ENCODE assay signal across 8 cellular contexts in the genomic region with DNA sequence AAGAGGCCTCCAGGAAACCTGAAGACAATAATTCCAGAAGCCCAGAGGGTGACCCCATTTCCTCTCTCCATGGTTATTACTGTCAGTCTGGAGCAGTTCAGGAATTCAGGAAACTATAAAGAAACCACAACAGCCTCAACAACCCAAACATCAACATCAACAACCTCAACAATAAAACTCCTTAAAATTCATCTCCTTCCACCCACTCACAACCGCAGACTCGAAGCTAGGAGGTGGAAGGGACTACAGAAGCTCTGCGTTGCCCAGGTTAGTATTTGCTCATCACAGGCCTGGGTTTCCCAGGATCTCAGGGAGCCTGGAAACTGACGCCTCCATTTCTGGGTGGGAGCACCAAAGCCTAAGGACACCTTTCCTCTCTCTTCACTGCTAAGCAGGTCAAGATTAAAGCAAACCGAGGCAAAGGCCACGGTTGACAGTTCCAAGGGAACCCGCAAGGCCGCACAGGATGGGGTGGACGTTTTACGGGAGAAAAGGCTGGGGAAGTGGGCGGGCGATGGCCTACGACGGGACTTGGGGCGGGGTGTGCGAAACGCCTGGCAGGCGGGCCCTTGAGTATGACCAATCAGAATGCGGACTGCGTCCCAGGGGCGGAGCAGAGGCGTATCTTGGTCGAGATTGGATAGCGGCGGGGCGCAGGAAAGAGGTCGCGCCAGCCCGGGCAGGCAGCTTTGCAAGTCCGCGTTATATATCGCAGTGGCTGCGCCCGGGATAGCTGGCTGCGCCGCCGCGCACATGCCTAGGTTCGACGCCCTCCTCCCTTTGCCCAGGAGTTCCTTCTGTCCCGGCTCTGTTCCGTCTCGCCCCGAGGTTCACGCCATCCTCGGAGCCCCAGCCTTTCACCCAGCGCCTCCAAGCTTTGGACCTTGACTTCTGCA. TPM values are rescaled to one million over a fixed set of nuclear protein-coding genes. Genes with fewer than 3 reads are reported as not detected.
DNase-seq lines count a peak whose midpoint lies in the region; ATAC-seq, FAIRE-seq and TF ChIP-seq lines count a peak whose summit lies in the region.

A gene with protein sequence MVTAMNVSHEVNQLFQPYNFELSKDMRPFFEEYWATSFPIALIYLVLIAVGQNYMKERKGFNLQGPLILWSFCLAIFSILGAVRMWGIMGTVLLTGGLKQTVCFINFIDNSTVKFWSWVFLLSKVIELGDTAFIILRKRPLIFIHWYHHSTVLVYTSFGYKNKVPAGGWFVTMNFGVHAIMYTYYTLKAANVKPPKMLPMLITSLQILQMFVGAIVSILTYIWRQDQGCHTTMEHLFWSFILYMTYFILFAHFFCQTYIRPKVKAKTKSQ (plus strand): TSS at position 654 of the 896 bp plus-strand sequence. CDS start 250 bp downstream, outside the sequence.

- in situ Hi-C loops in HepG2 (cut with HindIII; ENCODE audit: extremely low pct_ligation_motif_present, low pct_unique_long_range_greater_than_20kb), result loop anchor here (5.0 kb wide), 1 partner anchor 126 kb away; no protein-coding TSS in a partner anchor

- CTCF ChIA-PET in HepG2 (lab: Yijun Ruan, JAX; ENCODE audit: low intra/inter-chr PET ratio, low total read pairs), result no interaction called here

- ATAC-seq in GM18505 (IDR thresholded peaks at IDR 0.05; ENCODE audit: unreplicated experiment) (peak; percentile 67), HG02973 (IDR thresholded peaks at IDR 0.05; ENCODE audit: unreplicated experiment) (peak; percentile 85), HepG2 (peak; percentile 93)

- 3% methylated on average over 12 of the region's 47 CpGs for WGBS in HepG2 (ENCODE audit: low lambda C conversion rate)

- peaks cover 41% of the 10 kb centered on the region for H3K4me1 Mint-ChIP-seq in dendritic cell treated with granulocyte-macrophage colony-stimulating factor and Interleukin-4, amounts not matched to agents 40 ng/mL and 50 ng/mL, for 4 days (ENCODE audit: low read depth)

- H3K79me2 ChIP-seq in HepG2 (ENCODE audit: insufficient read depth, low read length), result no peaks in the 10 kb centered on the region

- TF ChIP-seq CTCF in HepG2 (CRISPR knock-in tag; IDR thresholded peaks at IDR 0.05), result no peak

- H3K4me3 Mint-ChIP-seq in dendritic cell treated with granulocyte-macrophage colony-stimulating factor and Interleukin-4, amounts not matched to agents 40 ng/mL and 50 ng/mL, for 4 days, result peak within 1 kb of the TSS; percentile 83

- H3K4me1 ChIP-seq in HepG2 (ENCODE audit: insufficient read depth, low read length), result peaks cover 31% of the 10 kb centered on the region

- TF ChIP-seq POLR2A in GM18505 (IDR thresholded peaks at IDR 0.05; ENCODE audit: borderline replicate concordance, extremely low read depth, insufficient read depth, insufficient read length), result no peak
- TF ChIP-seq POLR2A in HepG2 (IDR thresholded peaks at IDR 0.05; ENCODE audit: insufficient read depth in 1 of 2, low read depth in 2 of 2, low read length in 2 of 2), result no peak; a peak in 1 of 4 replicates

- no peaks in the 10 kb centered on the region for H3K36me3 Mint-ChIP-seq in dendritic cell treated with granulocyte-macrophage colony-stimulating factor and Interleukin-4, amounts not matched to agents 40 ng/mL and 50 ng/mL, for 4 days (ENCODE audit: low read depth)

- peak; percentile 88 for DNase-seq in NCI-H2227 treated with DMSO at 0.1 percent for 48 hours (lab: John Stamatoyannopoulos, UW)
- DNase-seq in activated CD4-positive, alpha-beta T cell treated with anti-CD3 and anti-CD28 coated beads, Interleukin-2, amount 50 U/mL, for 4 hours, result peak; percentile 78 to 81
- peak; percentile 90 for DNase-seq in HepG2 (ENCODE audit: low spot score)
- peak; percentile 82 to 87 for DNase-seq in stimulated activated CD4-positive, alpha-beta T cell treated with anti-CD3 and anti-CD28 coated beads, Interleukin-2, amount 100 ng/mL, for 24 hours
- DNase-seq in NCI-H1436 (lab: John Stamatoyannopoulos, UW), result no peak

- intact Hi-C loops in dendritic cell treated with granulocyte-macrophage colony-stimulating factor and Interleukin-4, amounts not matched to agents 40 ng/mL and 50 ng/mL, for 4 days (cut with micrococcal nuclease), result loop anchor here (5.0 kb wide), 2 partner anchors 59 to 171 kb away; a partner anchor contains a TSS
- intact Hi-C loops in HepG2 (cut with micrococcal nuclease; ENCODE audit: unreplicated experiment), result loop anchor here (2.0 kb wide), 1 partner anchor 57 kb away; no protein-coding TSS in a partner anchor

- POLR2A ChIA-PET in HepG2 (lab: Yijun Ruan, JAX), result interaction anchor here (1.0 to 1.9 kb wide), 4 partner anchors 19 to 437 kb away, joined by 3 to 7 read pairs (median 4); a partner anchor contains a TSS

- peak within 1 kb of the TSS; percentile 98 for H3K4me2 ChIP-seq in HepG2 (ENCODE audit: low read depth, low read length)

- H3K27ac Mint-ChIP-seq in dendritic cell treated with granulocyte-macrophage colony-stimulating factor and Interleukin-4, amounts not matched to agents 40 ng/mL and 50 ng/mL, for 4 days, result peak within 1 kb of the TSS; percentile 57

- TF ChIP-seq RAD21 in HepG2 (CRISPR knock-in tag; IDR thresholded peaks at IDR 0.05), result peak; percentile 20

- no TSS peak for BruUV-seq in HepG2 (replicated peaks; lab: Mats Ljungman, UMichigan)

- no peaks in the 10 kb centered on the region for H3K9me3 Mint-ChIP-seq in dendritic cell treated with granulocyte-macrophage colony-stimulating factor and Interleukin-4, amounts not matched to agents 40 ng/mL and 50 ng/mL, for 4 days

- peak within 1 kb of the TSS; percentile 98 for H2AFZ ChIP-seq in HepG2 (ENCODE audit: low read length)

- no peaks in the 10 kb centered on the region for H3K9me3 ChIP-seq in HepG2 (ENCODE audit: low read length)

- H3K9ac ChIP-seq in HepG2 (ENCODE audit: insufficient read depth, low read depth, low read length), result peak within 1 kb of the TSS; percentile 66

- H3K27me3 Mint-ChIP-seq in dendritic cell treated with granulocyte-macrophage colony-stimulating factor and Interleukin-4, amounts not matched to agents 40 ng/mL and 50 ng/mL, for 4 days, result peaks cover 37% of the 10 kb centered on the region

- H3K4me3 ChIP-seq in HepG2 (replicated peaks in 1 of 3; ENCODE audit: insufficient read depth in 1 of 3, low read depth in 2 of 3, low read length in 3 of 3), result peak within 1 kb of the TSS; percentile 46 to 72 (median 59)

- H3K27ac ChIP-seq in HepG2 (ENCODE audit: extremely low read length, insufficient read depth, low read length), result no peak within 1 kb of the TSS

- peak; percentile 87 for FAIRE-seq in HepG2 (lab: Jason Lieb, UNC)

- TF ChIP-seq EP300 in HepG2 (IDR thresholded peaks at IDR 0.05; ENCODE audit: low read depth in 2 of 2, low read length in 2 of 2) (no peak), HepG2 (CRISPR knock-in tag; IDR thresholded peaks at IDR 0.05; ENCODE audit: borderline replicate concordance) (no peak)

- no peaks in the 10 kb centered on the region for H4K20me1 ChIP-seq in HepG2 (ENCODE audit: insufficient read depth, low read length)

- no peaks in the 10 kb centered on the region for H3K36me3 ChIP-seq in HepG2 (replicated peaks in 1 of 2; ENCODE audit: control insufficient read depth in 1 of 2, insufficient read depth in 2 of 2, low read length in 2 of 2)

- peaks cover 0 to 31% of the 10 kb centered on the region in 2 experiments; a peak in 3 of 5 replicates for H3K27me3 ChIP-seq in HepG2 (ENCODE audit: control insufficient read depth in 1 of 2, insufficient read depth in 2 of 2, low read length in 2 of 2)

TF ChIP-seq in HepG2, 621 proteins besides CTCF, POLR2A, EP300 and RAD21 (continues in another document):
- 0 out of 2 replicates have a peak, but pooled peaks have one; percentile 84 for TF ChIP-seq ZNF329 (CRISPR knock-in tag; IDR thresholded peaks at IDR 0.05; ENCODE audit: low read depth)
- TF ChIP-seq JARID2 (CRISPR knock-in tag; IDR thresholded peaks at IDR 0.05; ENCODE audit: insufficient replicate concordance), result no peak
- TF ChIP-seq NBN (conservative IDR thresholded peaks at IDR 0.05), result no peak
- peak; percentile 80 for TF ChIP-seq ARHGAP35 (CRISPR knock-in tag; IDR thresholded peaks at IDR 0.05; ENCODE audit: borderline replicate concordance)

RNA-seq across cellular contexts. Expression of the gene that starts here (rescaled TPM):
- total RNA-seq in HepG2 (2016; rRNA removed; fragmentation: Illumina TruSeq; extraction: Trizol), result 0.24 and 0.69 TPM in 2 replicates
- 0.18 and 0.20 TPM in 2 replicates for total RNA-seq in HepG2 (2016; cell fraction: cytosol; rRNA removed; fragmentation: Illumina TruSeq; extraction: Trizol; ENCODE audit: low read depth)
- 0.40 and 0.52 TPM in 2 replicates for total RNA-seq in HepG2 (2016; cell fraction: insoluble cytoplasmic fraction; rRNA removed; fragmentation: Illumina TruSeq; extraction: Trizol)
- total RNA-seq in HepG2 (2016; cell fraction: membrane; rRNA removed; fragmentation: Illumina TruSeq; extraction: Trizol), result 0.17 and 0.25 TPM in 2 replicates
- total RNA-seq in HepG2 (2016; cell fraction: nucleus; rRNA removed; fragmentation: Illumina TruSeq; extraction: Trizol), result 0.28 and 0.37 TPM in 2 replicates
- polyA plus RNA-seq in HepG2 (2011; rRNA removed), result 0.58 and 0.76 TPM in 2 replicates
- 0.56 and 0.68 TPM in 2 replicates for polyA plus RNA-seq in HepG2 (2011; cell fraction: cytosol; rRNA removed)
- polyA plus RNA-seq in HepG2 (2011; cell fraction: nucleus; rRNA removed), result 0.47 TPM in 1 of 2 replicates, not detected in the other
- polyA plus RNA-seq in HepG2 (2012), result 0.23 and 0.27 TPM in 2 replicates
- 0.12 TPM in 1 of 2 replicates, not detected in the other for polyA plus RNA-seq in HepG2 (2016; cell fraction: cytosol; fragmentation: Illumina TruSeq; extraction: Trizol; ENCODE audit: low read depth)
- 0.24 and 0.34 TPM in 2 replicates for polyA plus RNA-seq in HepG2 (2016; cell fraction: insoluble cytoplasmic fraction; fragmentation: Illumina TruSeq; extraction: Trizol; ENCODE audit: low read depth)
- 0.31 TPM in 1 of 2 replicates, not detected in the other for polyA plus RNA-seq in HepG2 (2016; cell fraction: membrane; fragmentation: Illumina TruSeq; extraction: Trizol; ENCODE audit: low read depth)
- 0.35 and 0.46 TPM in 2 replicates for polyA plus RNA-seq in HepG2 (2016; cell fraction: nucleus; fragmentation: Illumina TruSeq; extraction: Trizol; ENCODE audit: insufficient read depth, low read depth)
- 0.24 TPM in 1 of 2 replicates, not detected in the other for polyA minus RNA-seq in HepG2 (2011; rRNA and poly(A)+ RNA removed; ENCODE audit: low replicate concordance)
- not detected in 2 replicates for polyA minus RNA-seq in HepG2 (2011; cell fraction: cytosol; rRNA and poly(A)+ RNA removed)
- not detected in 2 replicates for polyA minus RNA-seq in HepG2 (2011; cell fraction: nucleus; rRNA and poly(A)+ RNA removed)

Comparison
In these comparisons a context has a peak if more than half of its experiments do, and no peak if none do; other contexts are left out.
1. Peak in DNase-seq, ATAC-seq, H3K4me3 ChIP-seq, H3K9ac ChIP-seq and H3K4me2 ChIP-seq in HepG2; RNA of the gene not detected or under 1 TPM.